33 cellular contexts compared by ENCODE assay signal in genomic region chr4:172225457-172225856, GRCh38.
A peak's percentile ranks its signal among the peaks of the same experiment; 100 is the strongest.
DNase-seq lines count a peak whose midpoint lies in the region; ATAC-seq, FAIRE-seq and TF ChIP-seq lines count a peak whose summit lies in the region.
"Had no signal": no experiment of that assay in that cellular context is flagged by ENCODE, and none has a peak within 500 bp of the region (broad histone marks: within the 10 kb centered on the region; RNA-seq: fewer than 3 reads in every experiment).

No MANE protein-coding gene starts in this region.

- no peak overlapping the region for H2AK5ac ChIP-seq in mesendoderm (ENCODE audit: low read length)

- intact Hi-C loops in kidney (cut with DNase I) (no loop called here), posterior vena cava (cut with DNase I) (no loop called here), thyroid gland (cut with DNase I) (no loop called here)

- H3K9me3 ChIP-seq in kidney (ENCODE audit: control insufficient read depth in 1 of 2, low read length in 2 of 2): no peaks in the 10 kb centered on the region
- no peaks in the 10 kb centered on the region for H3K9me3 ChIP-seq in thyroid gland
- H3K9me3 ChIP-seq: A549; BE2C; BLaER1; BLaER1 treated with 17β-estradiol and CSF1 and Interleukin-3, amounts not matched to agents 10 nM and 100 nM; Caco-2 had no signal

- H2BK5ac ChIP-seq in mesendoderm (ENCODE audit: low read length): no peak overlapping the region

- no peak for TF ChIP-seq POLR2A in thyroid gland (IDR thresholded peaks at IDR 0.05)

- no peak overlapping the region for H2BK15ac ChIP-seq in mesendoderm (replicated peaks; ENCODE audit: low read depth)

- H3K27ac ChIP-seq in kidney (ENCODE audit: low read depth in 2 of 2, low read length in 2 of 2) (no peak overlapping the region), mesendoderm (ENCODE audit: low read depth, low read length) (no peak overlapping the region), thyroid gland (no peak overlapping the region)
- H3K27ac ChIP-seq: 22Rv1; A549; BLaER1; BLaER1 treated with 17β-estradiol and CSF1 and Interleukin-3, amounts not matched to agents 10 nM and 100 nM; C4-2B had no signal

- peak; percentile 19 for DNase-seq in kidney
- DNase-seq in mesendoderm: peak; percentile 3
- peak; percentile 62 for DNase-seq in posterior vena cava (ENCODE audit: low spot score)
- DNase-seq in thyroid gland: no peak
- DNase-seq in amygdala (lab: John Stamatoyannopoulos, UW): no peak
- DNase-seq: 8988T; ACHN; AML-193; BE2C; C1 segment of cervical spinal cord; Caco-2; Calu3; CD4-positive, alpha-beta memory T cell; CD4-positive, alpha-beta T cell; CD4-positive, CD25-positive, alpha-beta regulatory T cell; CD8-positive, alpha-beta memory T cell; CD8-positive, alpha-beta T cell; COR-L47; DMS 273 treated with DMSO at 0.1 percent for 48 hours; DMS153; DMS53; DMS79; DMS79 treated with DMSO at 0.1 percent for 48 hours; DND-41; EL had no signal

- H3K4ac ChIP-seq in mesendoderm (ENCODE audit: low read depth, low read length): no peak overlapping the region

- no peak overlapping the region for H3K18ac ChIP-seq in mesendoderm (ENCODE audit: low read length)

- no CpG with 5 or more reads among the region's 5 CpGs for WGBS in mesendoderm (ENCODE audit: extremely low coverage, insufficient coverage, low lambda C conversion rate)
- 96 to 97% methylated on average over 5 of the region's 5 CpGs for WGBS in thyroid gland, 2 donors

- no peaks in the 10 kb centered on the region for H3K79me1 ChIP-seq in mesendoderm (ENCODE audit: low read length)

- ATAC-seq in GM19452 (IDR thresholded peaks at IDR 0.05; ENCODE audit: unreplicated experiment): no peak
- ATAC-seq: A549; CD8-positive, alpha-beta T cell had no signal

- H2BK120ac ChIP-seq in mesendoderm (ENCODE audit: low read depth, low read length): no peak overlapping the region

- no peak for FAIRE-seq in kidney (lab: Jason Lieb, UNC)
- FAIRE-seq: A204.1, A549, D721Med had no signal

- TF ChIP-seq CTCF in kidney (IDR thresholded peaks at IDR 0.05; ENCODE audit: borderline replicate concordance, extremely low read depth, insufficient read depth) (no peak), thyroid gland (IDR thresholded peaks at IDR 0.05) (no peak)

- H3K4me3 ChIP-seq in kidney (ENCODE audit: low read length in 2 of 2) (no peak overlapping the region), mesendoderm (ENCODE audit: low read length) (no peak overlapping the region), thyroid gland (replicated peaks in 1 of 3) (no peak overlapping the region)
- H3K4me3 ChIP-seq: A549; BLaER1; BLaER1 treated with 17β-estradiol and CSF1 and Interleukin-3, amounts not matched to agents 10 nM and 100 nM had no signal

- H3K4me1 ChIP-seq in kidney (ENCODE audit: control insufficient read depth in 1 of 2, insufficient read depth in 1 of 2, low read depth in 1 of 2, low read length in 2 of 2) (no peaks in the 10 kb centered on the region), mesendoderm (ENCODE audit: control insufficient read depth, low read depth, low read length) (no peaks in the 10 kb centered on the region), thyroid gland (no peaks in the 10 kb centered on the region)
- H3K4me1 ChIP-seq: A549; BE2C; BLaER1; BLaER1 treated with 17β-estradiol and CSF1 and Interleukin-3, amounts not matched to agents 10 nM and 100 nM; Caco-2 had no signal

- H3K4me2 ChIP-seq in mesendoderm (ENCODE audit: low read length): no peak overlapping the region
- H3K4me2 ChIP-seq: A549; BLaER1; BLaER1 treated with 17β-estradiol and CSF1 and Interleukin-3, amounts not matched to agents 10 nM and 100 nM had no signal

- H3K79me2 ChIP-seq in mesendoderm (ENCODE audit: control insufficient read depth, insufficient read depth, low read length): no peaks in the 10 kb centered on the region

- H3K36me3 ChIP-seq in kidney (ENCODE audit: control insufficient read depth in 1 of 2, insufficient read depth in 2 of 2, low read length in 2 of 2) (no peaks in the 10 kb centered on the region), mesendoderm (ENCODE audit: control insufficient read depth, insufficient read depth, low read length) (no peaks in the 10 kb centered on the region), thyroid gland (no peaks in the 10 kb centered on the region)
- H3K36me3 ChIP-seq: BE2C; BLaER1; BLaER1 treated with 17β-estradiol and CSF1 and Interleukin-3, amounts not matched to agents 10 nM and 100 nM had no signal

- no peak overlapping the region for H4K8ac ChIP-seq in mesendoderm (ENCODE audit: low read depth, low read length)

- no peak overlapping the region for H4K5ac ChIP-seq in mesendoderm (ENCODE audit: low read length)

- no peak overlapping the region for H3K23ac ChIP-seq in mesendoderm (ENCODE audit: low read length)

- H3K27me3 ChIP-seq in mesendoderm (ENCODE audit: insufficient read depth, low read length, poor library complexity) (no peaks in the 10 kb centered on the region), thyroid gland (no peaks in the 10 kb centered on the region)
- H3K27me3 ChIP-seq: BE2C; BLaER1; BLaER1 treated with 17β-estradiol and CSF1 and Interleukin-3, amounts not matched to agents 10 nM and 100 nM had no signal

- H3K9ac ChIP-seq in kidney (ENCODE audit: low read length in 2 of 2) (no peak overlapping the region), mesendoderm (ENCODE audit: low read length) (no peak overlapping the region)
- H3K9ac ChIP-seq: BLaER1; BLaER1 treated with 17β-estradiol and CSF1 and Interleukin-3, amounts not matched to agents 10 nM and 100 nM had no signal

- H3K56ac ChIP-seq in mesendoderm (ENCODE audit: low read length): no peak overlapping the region

Comparison
In these comparisons a context has a peak if more than half of its experiments do, and no peak if none do; other contexts are left out.
1. DNase-seq: peak in kidney (single experiment), mesendoderm (single experiment) and posterior vena cava (single experiment); none in thyroid gland (0 of 2) and amygdala (0 of 56).